9 cellular contexts compared by ENCODE assay signal in genomic region chr1:113949007-113949406, GRCh38. TPM values are rescaled to one million over a fixed set of nuclear protein-coding genes. Genes with fewer than 3 reads are reported as not detected.
DNase-seq lines count a peak whose midpoint lies in the region; ATAC-seq and TF ChIP-seq lines count a peak whose summit lies in the region.
"Had no signal": no experiment of that assay in that cellular context is flagged by ENCODE, and none has a peak within 500 bp of the region (broad histone marks: within the 10 kb centered on the region; RNA-seq: fewer than 3 reads in every experiment).

No MANE protein-coding gene starts in this region.

- H3K9me3 Mint-ChIP-seq in activated naive CD8-positive, alpha-beta T cell treated with anti-CD3 and anti-CD28 coated beads for 36 hours: no peaks in the 10 kb centered on the region
- H3K9me3 Mint-ChIP-seq in immature natural killer cell: no peaks in the 10 kb centered on the region

- peak; percentile 49 for DNase-seq in ELR (ENCODE audit: low read depth)
- no peak for DNase-seq in activated naive CD8-positive, alpha-beta T cell treated with anti-CD3 and anti-CD28 coated beads for 36 hours
- peak; percentile 29 to 35 (median 30) for DNase-seq in immature natural killer cell
- DNase-seq in nucleus accumbens (lab: John Stamatoyannopoulos, UW): no peak
- no peak for DNase-seq in SW480 (ENCODE audit: low spot score)

- no peak overlapping the region for H3K27ac ChIP-seq in 22Rv1

- H3K4me3 Mint-ChIP-seq in activated naive CD8-positive, alpha-beta T cell treated with anti-CD3 and anti-CD28 coated beads for 36 hours: no peak overlapping the region
- peak overlapping the region in 3 of 5 donors; percentile 1 to 61 (median 38) for H3K4me3 Mint-ChIP-seq in immature natural killer cell

- H3K27ac Mint-ChIP-seq in activated naive CD8-positive, alpha-beta T cell treated with anti-CD3 and anti-CD28 coated beads for 36 hours: peak overlapping the region; percentile 80
- peak overlapping the region; percentile 54 to 91 (median 82) for H3K27ac Mint-ChIP-seq in immature natural killer cell

- peaks cover 41% of the 10 kb centered on the region for H3K36me3 Mint-ChIP-seq in activated naive CD8-positive, alpha-beta T cell treated with anti-CD3 and anti-CD28 coated beads for 36 hours
- H3K36me3 Mint-ChIP-seq in immature natural killer cell: peaks cover 0 to 13% (median 5%) of the 10 kb centered on the region in 3 donors

- no peak for ATAC-seq in HG03280 (IDR thresholded peaks at IDR 0.05; ENCODE audit: unreplicated experiment)
- no peak for ATAC-seq in GM19351 (IDR thresholded peaks at IDR 0.05; ENCODE audit: unreplicated experiment)
- ATAC-seq: Panc1 had no signal

- peaks cover 68% of the 10 kb centered on the region for H3K4me1 Mint-ChIP-seq in activated naive CD8-positive, alpha-beta T cell treated with anti-CD3 and anti-CD28 coated beads for 36 hours
- peaks cover 76 to 91% of the 10 kb centered on the region in 2 donors for H3K4me1 Mint-ChIP-seq in immature natural killer cell

- no peaks in the 10 kb centered on the region for H3K27me3 Mint-ChIP-seq in activated naive CD8-positive, alpha-beta T cell treated with anti-CD3 and anti-CD28 coated beads for 36 hours
- peaks cover 2 to 8% (median 8%) of the 10 kb centered on the region in 3 donors for H3K27me3 Mint-ChIP-seq in immature natural killer cell (ENCODE audit: low read depth in 3 of 3)

- 0 out of 2 replicates have a peak, but pooled peaks have one; percentile 12 for TF ChIP-seq CTCF in 22Rv1 (IDR thresholded peaks at IDR 0.05)

RNA-seq across cellular contexts. Expression of gene HIPK1, which starts 19.9 kb away (rescaled TPM):
- 10 to 100 TPM; 41.1 to 45.7 TPM for total RNA-seq in activated naive CD8-positive, alpha-beta T cell treated with anti-CD3 and anti-CD28 coated beads for 36 hours
- polyA plus RNA-seq in immature natural killer cell: 10 to 100 TPM in 2 of 3 donors, 1 to 10 TPM in 1; 4.3 to 27.5 (median 12.7) TPM

RNA-seq across cellular contexts. Expression of gene OLFML3, which starts 30.3 kb away (rescaled TPM):
- total RNA-seq in activated naive CD8-positive, alpha-beta T cell treated with anti-CD3 and anti-CD28 coated beads for 36 hours: under 1 TPM in 1 of 2 experiments, not detected in 1; 0.20 TPM
- polyA plus RNA-seq in immature natural killer cell: under 1 TPM in 1 of 3 donors, not detected in 2; 0.11 TPM

RNA-seq across cellular contexts. Expression of gene DCLRE1B, which starts 43.9 kb away (rescaled TPM):
- total RNA-seq in activated naive CD8-positive, alpha-beta T cell treated with anti-CD3 and anti-CD28 coated beads for 36 hours: 10 to 100 TPM; 25.2 to 26.5 TPM
- polyA plus RNA-seq in immature natural killer cell: 1 to 10 TPM; 2.0 to 8.4 (median 6.6) TPM

RNA-seq across cellular contexts. Expression of gene AP4B1, which starts 44.4 kb away (rescaled TPM):
- total RNA-seq in activated naive CD8-positive, alpha-beta T cell treated with anti-CD3 and anti-CD28 coated beads for 36 hours: 10 to 100 TPM; 36.8 to 37.7 TPM
- 10 to 100 TPM in 2 of 3 donors, 1 to 10 TPM in 1; 9.7 to 21.6 (median 18.6) TPM for polyA plus RNA-seq in immature natural killer cell

Comparison
In these comparisons a context has a peak if more than half of its experiments do, and no peak if none do; other contexts are left out.
1. DNase-seq: peak in ELR (single experiment) and immature natural killer cell (3 of 3); none in activated naive CD8-positive, alpha-beta T cell treated with anti-CD3 and anti-CD28 coated beads for 36 hours (single experiment), nucleus accumbens (0 of 56) and SW480 (single experiment).